26 cellular contexts compared by ENCODE assay signal in the genomic region with DNA sequence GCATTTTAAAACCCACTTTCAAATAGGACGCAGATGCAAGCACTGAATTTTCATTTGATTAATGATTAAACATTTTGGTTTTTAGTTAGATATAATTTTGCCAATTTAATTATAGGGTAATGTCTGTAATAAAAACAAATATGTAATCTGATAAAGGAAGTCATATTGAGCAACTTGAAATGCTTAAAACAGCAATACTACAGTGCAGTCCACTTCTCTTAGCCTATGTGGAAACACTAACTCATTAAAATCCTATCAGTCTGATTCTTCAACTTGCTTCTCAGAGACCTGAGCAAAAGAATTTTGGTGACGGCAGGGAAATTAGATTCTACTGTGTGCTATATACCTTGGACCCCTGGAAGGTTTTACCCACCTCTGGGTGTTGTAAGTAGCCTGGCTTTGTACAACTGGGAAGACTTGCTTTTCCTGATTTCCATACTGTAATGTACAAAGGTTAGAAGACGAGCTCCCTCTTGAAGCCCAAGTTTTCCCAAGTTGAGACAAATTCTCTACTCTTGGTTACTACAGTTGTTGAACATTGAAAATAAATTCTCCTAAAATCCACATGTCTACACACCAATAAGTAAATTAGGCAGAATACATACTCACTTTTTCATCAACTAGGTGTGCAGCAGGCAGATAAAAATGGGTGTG. TPM values are rescaled to one million over a fixed set of nuclear protein-coding genes. Genes with fewer than 3 reads are reported as not detected.
DNase-seq lines count a peak whose midpoint lies in the region; ATAC-seq and TF ChIP-seq lines count a peak whose summit lies in the region.
"Had no signal": no experiment of that assay in that cellular context is flagged by ENCODE, and none has a peak within 500 bp of the region (broad histone marks: within the 10 kb centered on the region; RNA-seq: fewer than 3 reads in every experiment).

No MANE protein-coding gene starts in this region.

- DNase-seq in NOMO-1 treated with DMSO at 0.1 percent for 48 hours (lab: John Stamatoyannopoulos, UW; ENCODE audit: unreplicated experiment) = peak; percentile 41
- DNase-seq in NOMO-1 treated with dmso at 0.1 percent for 144 hours (lab: John Stamatoyannopoulos, UW; ENCODE audit: unreplicated experiment) = no peak
- peak in 1 of 2 experiments; percentile 46 for DNase-seq in SJSA1 (ENCODE audit: low read depth in 1 of 2, low spot score in 2 of 2)
- no peak for DNase-seq in glutamatergic neuron
- no peak for DNase-seq in thoracic aorta (ENCODE audit: low spot score)
- DNase-seq in MG63 = no peak
- DNase-seq in NCI-H748 treated with DMSO at 0.1 percent for 48 hours (lab: John Stamatoyannopoulos, UW) = no peak
- DNase-seq: activated CD4-positive, alpha-beta T cell treated with anti-CD3 and anti-CD28 coated beads, Interleukin-2, amount 50 U/mL, for 1 hour; activated CD8-positive, alpha-beta memory T cell treated with anti-CD3 and anti-CD28 coated beads, Interleukin-2, amount 50 U/mL, for 48 hours; activated effector memory CD4-positive, alpha-beta T cell treated with Interleukin-2 at 50 U/mL for 16 hours; dermis blood vessel endothelial cell; DMS 273 treated with DMSO at 0.1 percent for 48 hours; Karpas-422; NCI-H1105 treated with DMSO at 0.1 percent for 48 hours; NCI-H2081; NCI-H524 treated with DMSO at 0.1 percent for 48 hours; SHP77; substantia nigra; uterus had no signal

- H3K27ac Mint-ChIP-seq in glutamatergic neuron (ENCODE audit: unreplicated experiment) = no peak overlapping the region
- H3K27ac Mint-ChIP-seq: T-helper 1 cell treated with Interleukin-12 subunit alpha and Interleukin-12 subunit beta and Interleukin-4 antibody, amounts not matched to agents 30 μg/mL and 1 μg/mL, for 36 hours had no signal

- H3K36me3 ChIP-seq in SJSA1 (peaks cover 4% of the 10 kb centered on the region; the same call in 1 of the 2 replicates), thoracic aorta (no peaks in the 10 kb centered on the region), MG63 (no peaks in the 10 kb centered on the region)
- H3K36me3 ChIP-seq: BLaER1 treated with 17β-estradiol and CSF1 and Interleukin-3, amounts not matched to agents 10 nM and 100 nM; HAP-1; uterus had no signal

- H3K36me3 Mint-ChIP-seq in glutamatergic neuron (ENCODE audit: unreplicated experiment) = no peaks in the 10 kb centered on the region

- H3K4me3 ChIP-seq in SJSA1 (peak overlapping the region; percentile 8; the same call in 1 of the 2 replicates), thoracic aorta (no peak overlapping the region), MG63 (no peak overlapping the region)
- H3K4me3 ChIP-seq: BLaER1 treated with 17β-estradiol and CSF1 and Interleukin-3, amounts not matched to agents 10 nM and 100 nM; HAP-1; lung had no signal

- peak overlapping the region; percentile 71 for H3K4me3 Mint-ChIP-seq in glutamatergic neuron (ENCODE audit: unreplicated experiment)
- H3K4me3 Mint-ChIP-seq: T-helper 1 cell treated with Interleukin-12 subunit alpha and Interleukin-12 subunit beta and Interleukin-4 antibody, amounts not matched to agents 30 μg/mL and 1 μg/mL, for 36 hours had no signal

- H3K27ac ChIP-seq in SJSA1 = peak overlapping the region; percentile 74
- H3K27ac ChIP-seq in thoracic aorta = peak overlapping the region; percentile 27 to 39
- H3K27ac ChIP-seq: BLaER1 treated with 17β-estradiol and CSF1 and Interleukin-3, amounts not matched to agents 10 nM and 100 nM; VCaP had no signal

- H3K4me1 ChIP-seq in SJSA1 (replicated peaks) = peaks cover 54% of the 10 kb centered on the region
- H3K4me1 ChIP-seq in thoracic aorta (ENCODE audit: control insufficient read depth in 1 of 2, low read depth in 2 of 2) = peaks cover 0 to 18% of the 10 kb centered on the region in 2 donors
- H3K4me1 ChIP-seq: uterus had no signal

- H3K9me3 Mint-ChIP-seq in glutamatergic neuron (ENCODE audit: unreplicated experiment) = peaks cover 5% of the 10 kb centered on the region
- H3K9me3 Mint-ChIP-seq: T-helper 1 cell treated with Interleukin-12 subunit alpha and Interleukin-12 subunit beta and Interleukin-4 antibody, amounts not matched to agents 30 μg/mL and 1 μg/mL, for 36 hours had no signal

- H3K27me3 Mint-ChIP-seq in glutamatergic neuron (ENCODE audit: unreplicated experiment) = peaks cover 9% of the 10 kb centered on the region

- peaks cover 20% of the 10 kb centered on the region for H3K4me1 Mint-ChIP-seq in glutamatergic neuron (ENCODE audit: low read depth, unreplicated experiment)

- H3K27me3 ChIP-seq in SJSA1 (replicated peaks) (no peaks in the 10 kb centered on the region), thoracic aorta (replicated peaks; ENCODE audit: insufficient read depth) (no peaks in the 10 kb centered on the region), MG63 (no peaks in the 10 kb centered on the region)
- H3K27me3 ChIP-seq: uterus had no signal

- no peak for TF ChIP-seq CTCF in glutamatergic neuron (IDR thresholded peaks at IDR 0.05; ENCODE audit: partially characterized antibody, unreplicated experiment)
- no peak for TF ChIP-seq CTCF in thoracic aorta (IDR thresholded peaks at IDR 0.05)

- no peak for ATAC-seq in thoracic aorta (ENCODE audit: insufficient number of reproducible peaks, low FRiP score, low read depth)
- no peak for ATAC-seq in HG02610 (IDR thresholded peaks at IDR 0.05; ENCODE audit: unreplicated experiment)

- H3K9me3 ChIP-seq in SJSA1 (replicated peaks) = no peaks in the 10 kb centered on the region
- no peaks in the 10 kb centered on the region for H3K9me3 ChIP-seq in thoracic aorta
- H3K9me3 ChIP-seq in MG63 = no peaks in the 10 kb centered on the region
- H3K9me3 ChIP-seq: HAP-1, uterus had no signal

RNA-seq across cellular contexts. Expression of a gene that starts 4.2 kb away (rescaled TPM):
- 13.4 and 29.5 TPM in 2 replicates for total RNA-seq in SJSA1 (2014; rRNA removed; shearing (Covaris generic))
- total RNA-seq in glutamatergic neuron (ENCODE audit: unreplicated experiment) (16.7 TPM), thoracic aorta (1 to 10 TPM; 3.5 to 3.7 TPM)
- 0.22 and 5.0 TPM in 2 replicates for total RNA-seq in MG63 (2014; rRNA removed; shearing (Covaris generic); ENCODE audit: low replicate concordance)
- total RNA-seq: endothelial cell of umbilical vein had no signal
